ENCODE assay signal across 2 cellular contexts in genomic region chr5:81428446-81428845, GRCh38.
A peak's percentile ranks its signal among the peaks of the same experiment; 100 is the strongest.
TF ChIP-seq lines count a peak whose summit lies in the region.

No MANE protein-coding gene starts in this region.

TF ChIP-seq in A549, 52 proteins besides CTCF, POLR2A, EP300 and RAD21:
- TF ChIP-seq HOXB13 (CRISPR knock-in tag; IDR thresholded peaks at IDR 0.05; ENCODE audit: low read depth) (no peak), KDM5A (IDR thresholded peaks at IDR 0.05) (no peak), EHMT2 (IDR thresholded peaks at IDR 0.05; ENCODE audit: low read depth) (no peak), BHLHE40 (IDR thresholded peaks at IDR 0.05; ENCODE audit: low read depth, low read length) (no peak), ZNF302 (CRISPR knock-in tag; IDR thresholded peaks at IDR 0.05) (no peak), HOXB5 (CRISPR knock-in tag; IDR thresholded peaks at IDR 0.05) (no peak), SMC3 (IDR thresholded peaks at IDR 0.05) (no peak), TFCP2L1 (CRISPR knock-in tag; IDR thresholded peaks at IDR 0.05) (no peak), NR3C1 (IDR thresholded peaks at IDR 0.05) (no peak), CHD2 (IDR thresholded peaks at IDR 0.05; ENCODE audit: low read length, partially characterized antibody) (no peak), HES2 (IDR thresholded peaks at IDR 0.05) (no peak), RARB (CRISPR knock-in tag; IDR thresholded peaks at IDR 0.05) (no peak), EHF (CRISPR knock-in tag; IDR thresholded peaks at IDR 0.05) (no peak), HOXA7 (CRISPR knock-in tag; IDR thresholded peaks at IDR 0.05) (no peak)
- TF ChIP-seq, protein P1, sequence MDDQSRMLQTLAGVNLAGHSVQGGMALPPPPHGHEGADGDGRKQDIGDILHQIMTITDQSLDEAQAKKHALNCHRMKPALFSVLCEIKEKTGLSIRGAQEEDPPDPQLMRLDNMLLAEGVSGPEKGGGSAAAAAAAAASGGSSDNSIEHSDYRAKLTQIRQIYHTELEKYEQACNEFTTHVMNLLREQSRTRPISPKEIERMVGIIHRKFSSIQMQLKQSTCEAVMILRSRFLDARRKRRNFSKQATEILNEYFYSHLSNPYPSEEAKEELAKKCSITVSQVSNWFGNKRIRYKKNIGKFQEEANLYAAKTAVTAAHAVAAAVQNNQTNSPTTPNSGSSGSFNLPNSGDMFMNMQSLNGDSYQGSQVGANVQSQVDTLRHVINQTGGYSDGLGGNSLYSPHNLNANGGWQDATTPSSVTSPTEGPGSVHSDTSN (IDR thresholded peaks at IDR 0.05) = no peak

TF ChIP-seq in HEK293, 187 proteins besides CTCF, POLR2A, EP300 and RAD21:
- TF ChIP-seq, protein P2, sequence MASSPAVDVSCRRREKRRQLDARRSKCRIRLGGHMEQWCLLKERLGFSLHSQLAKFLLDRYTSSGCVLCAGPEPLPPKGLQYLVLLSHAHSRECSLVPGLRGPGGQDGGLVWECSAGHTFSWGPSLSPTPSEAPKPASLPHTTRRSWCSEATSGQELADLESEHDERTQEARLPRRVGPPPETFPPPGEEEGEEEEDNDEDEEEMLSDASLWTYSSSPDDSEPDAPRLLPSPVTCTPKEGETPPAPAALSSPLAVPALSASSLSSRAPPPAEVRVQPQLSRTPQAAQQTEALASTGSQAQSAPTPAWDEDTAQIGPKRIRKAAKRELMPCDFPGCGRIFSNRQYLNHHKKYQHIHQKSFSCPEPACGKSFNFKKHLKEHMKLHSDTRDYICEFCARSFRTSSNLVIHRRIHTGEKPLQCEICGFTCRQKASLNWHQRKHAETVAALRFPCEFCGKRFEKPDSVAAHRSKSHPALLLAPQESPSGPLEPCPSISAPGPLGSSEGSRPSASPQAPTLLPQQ (tag by site-specific recombination; IDR thresholded peaks at IDR 0.05) = no peak
- TF ChIP-seq ZNF660 (tag by site-specific recombination; IDR thresholded peaks at IDR 0.05) (no peak), SCRT2 (tag by site-specific recombination; IDR thresholded peaks at IDR 0.05) (0 out of 2 replicates have a peak, but pooled peaks have one; percentile 36), ZNF670 (tag by site-specific recombination; IDR thresholded peaks at IDR 0.05; ENCODE audit: low read depth) (no peak)
